ENCODE assay signal across 33 cellular contexts in the genomic region with DNA sequence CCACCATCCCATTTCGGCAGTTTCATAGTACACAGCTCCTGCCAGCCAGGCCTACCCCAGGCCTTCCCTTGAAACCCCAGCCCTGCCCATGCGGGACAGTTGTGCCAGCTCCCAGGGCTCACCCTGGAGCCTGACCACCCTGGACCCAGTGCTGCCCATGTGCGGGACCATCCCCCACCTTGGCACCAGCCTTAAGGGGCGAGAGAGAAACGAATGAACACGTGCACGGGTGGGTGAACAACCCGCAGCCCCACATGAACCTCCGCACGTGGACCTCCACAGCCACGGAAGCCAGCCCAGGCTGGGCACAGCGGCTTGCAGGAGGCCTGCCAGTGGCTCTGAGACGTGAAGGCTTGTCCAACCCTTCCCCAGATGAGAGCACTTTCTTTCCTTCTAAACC.
DNase-seq lines count a peak whose midpoint lies in the region; ATAC-seq and TF ChIP-seq lines count a peak whose summit lies in the region.
"Had no signal": no experiment of that assay in that cellular context is flagged by ENCODE, and none has a peak within 500 bp of the region (broad histone marks: within the 10 kb centered on the region; RNA-seq: fewer than 3 reads in every experiment).

No MANE protein-coding gene starts in this region.

- H3K27me3 Mint-ChIP-seq in activated naive CD4-positive, alpha-beta T cell treated with anti-CD3 and anti-CD28 coated beads for 36 hours (ENCODE audit: low read depth): no peaks in the 10 kb centered on the region
- H3K27me3 Mint-ChIP-seq in progenitor cell of endocrine pancreas (no peaks in the 10 kb centered on the region), glutamatergic neuron (ENCODE audit: unreplicated experiment) (no peaks in the 10 kb centered on the region)
- H3K27me3 Mint-ChIP-seq: activated CD8-positive, alpha-beta T cell treated with anti-CD3 and anti-CD28 coated beads for 36 hours had no signal

- TF ChIP-seq POLR2A in Peyer's patch (IDR thresholded peaks at IDR 0.05): no peak

- CTCF ChIA-PET in activated naive CD4-positive, alpha-beta T cell treated with anti-CD3 and anti-CD28 coated beads for 36 hours (lab: Charles Lee): no interaction called here

- H3K27ac ChIP-seq in Peyer's patch: no peak overlapping the region
- H3K27ac ChIP-seq: A549, adrenal gland, left lung, PC-9, transverse colon had no signal

- H3K9me3 ChIP-seq in Peyer's patch: no peaks in the 10 kb centered on the region
- H3K9me3 ChIP-seq: A549, adrenal gland, HAP-1, left lung, transverse colon had no signal

- peaks cover 0 to 9% (median 4%) of the 10 kb centered on the region in 4 donors for H3K4me1 ChIP-seq in Peyer's patch
- H3K4me1 ChIP-seq: A549, adrenal gland, HAP-1, left lung had no signal

- H3K9me3 Mint-ChIP-seq in activated naive CD4-positive, alpha-beta T cell treated with anti-CD3 and anti-CD28 coated beads for 36 hours: no peaks in the 10 kb centered on the region
- no peaks in the 10 kb centered on the region for H3K9me3 Mint-ChIP-seq in progenitor cell of endocrine pancreas (ENCODE audit: low read depth)
- peaks cover 5% of the 10 kb centered on the region for H3K9me3 Mint-ChIP-seq in glutamatergic neuron (ENCODE audit: unreplicated experiment)
- H3K9me3 Mint-ChIP-seq: activated CD8-positive, alpha-beta T cell treated with anti-CD3 and anti-CD28 coated beads for 36 hours; brain; immature natural killer cell; naive B cell; stimulated activated effector memory CD8-positive, alpha-beta T cell treated with anti-CD3 and anti-CD28 coated beads, Interleukin-12 subunit alpha, Interleukin-12 subunit beta, amount 100 ng/mL, for 72 hours had no signal

- no peaks in the 10 kb centered on the region for H3K27me3 ChIP-seq in Peyer's patch
- H3K27me3 ChIP-seq: adrenal gland, left lung, transverse colon had no signal

- no peak overlapping the region for H3K27ac Mint-ChIP-seq in activated naive CD4-positive, alpha-beta T cell treated with anti-CD3 and anti-CD28 coated beads for 36 hours
- no peak overlapping the region for H3K27ac Mint-ChIP-seq in progenitor cell of endocrine pancreas
- H3K27ac Mint-ChIP-seq in glutamatergic neuron (ENCODE audit: unreplicated experiment): no peak overlapping the region
- H3K27ac Mint-ChIP-seq: activated CD8-positive, alpha-beta T cell treated with anti-CD3 and anti-CD28 coated beads for 36 hours; brain; stimulated activated effector memory CD8-positive, alpha-beta T cell treated with anti-CD3 and anti-CD28 coated beads, Interleukin-12 subunit alpha, Interleukin-12 subunit beta, amount 100 ng/mL, for 72 hours had no signal

- H3K4me3 Mint-ChIP-seq in activated naive CD4-positive, alpha-beta T cell treated with anti-CD3 and anti-CD28 coated beads for 36 hours: no peak overlapping the region
- no peak overlapping the region for H3K4me3 Mint-ChIP-seq in progenitor cell of endocrine pancreas (ENCODE audit: low read depth)
- no peak overlapping the region for H3K4me3 Mint-ChIP-seq in glutamatergic neuron (ENCODE audit: unreplicated experiment)
- H3K4me3 Mint-ChIP-seq: activated CD8-positive, alpha-beta T cell treated with anti-CD3 and anti-CD28 coated beads for 36 hours; brain; immature natural killer cell; naive B cell; stimulated activated effector memory CD8-positive, alpha-beta T cell treated with anti-CD3 and anti-CD28 coated beads, Interleukin-12 subunit alpha, Interleukin-12 subunit beta, amount 100 ng/mL, for 72 hours had no signal

- intact Hi-C loops in activated naive CD4-positive, alpha-beta T cell treated with anti-CD3 and anti-CD28 coated beads for 36 hours (cut with micrococcal nuclease): no loop called here

- ATAC-seq in GM19397 (IDR thresholded peaks at IDR 0.05; ENCODE audit: unreplicated experiment): no peak
- ATAC-seq: A549; activated CD8-positive, alpha-beta T cell treated with anti-CD3 and anti-CD28 coated beads for 36 hours; HepG2; left lung; stimulated activated effector memory CD8-positive, alpha-beta T cell treated with anti-CD3 and anti-CD28 coated beads, Interleukin-12 subunit alpha, Interleukin-12 subunit beta, amount 100 ng/mL, for 72 hours had no signal

- peak; percentile 1 for DNase-seq in activated naive CD4-positive, alpha-beta T cell treated with anti-CD3 and anti-CD28 coated beads for 36 hours
- no peak for DNase-seq in activated naive CD4-positive, alpha-beta T cell (lab: John Stamatoyannopoulos, UW)
- peak in 2 of 3 donors; percentile 3 to 18 for DNase-seq in Peyer's patch
- peak; percentile 40 for DNase-seq in islet precursor cell
- DNase-seq in progenitor cell of endocrine pancreas (ENCODE audit: low spot score, unreplicated experiment): peak; percentile 7
- no peak for DNase-seq in NCI-H2107 treated with DMSO at 0.1 percent for 48 hours (lab: John Stamatoyannopoulos, UW; ENCODE audit: unreplicated experiment)
- no peak for DNase-seq in glutamatergic neuron
- DNase-seq: activated CD8-positive, alpha-beta T cell treated with anti-CD3 and anti-CD28 coated beads for 36 hours; activated gamma-delta T cell treated with Interleukin-2 at 50 U/mL for 16 hours; Calu3; DMS79 treated with DMSO at 0.1 percent for 48 hours; GF-D8; hypothalamus; immature natural killer cell; naive B cell; NCI-H1417 treated with DMSO at 0.1 percent for 48 hours; NCI-H2081; NCI-H226; NCI-H69; nucleus accumbens; PC-9; SHP77; stimulated activated CD4-positive, alpha-beta T cell treated with anti-CD3 and anti-CD28 coated beads, Interleukin-15, amount 100 ng/mL, for 24 hours; stimulated activated CD4-positive, alpha-beta T cell treated with anti-CD3 and anti-CD28 coated beads, Interleukin-4, amount 100 ng/mL, for 4 hours; transverse colon had no signal

- peaks cover 2% of the 10 kb centered on the region for H3K4me1 Mint-ChIP-seq in activated naive CD4-positive, alpha-beta T cell treated with anti-CD3 and anti-CD28 coated beads for 36 hours (ENCODE audit: low read depth)
- H3K4me1 Mint-ChIP-seq in progenitor cell of endocrine pancreas (ENCODE audit: low read depth) (peaks cover 5% of the 10 kb centered on the region), glutamatergic neuron (ENCODE audit: low read depth, unreplicated experiment) (peaks cover 6% of the 10 kb centered on the region)
- H3K4me1 Mint-ChIP-seq: brain had no signal

- TF ChIP-seq CTCF in Peyer's patch (IDR thresholded peaks at IDR 0.05): no peak
- no peak for TF ChIP-seq CTCF in progenitor cell of endocrine pancreas (IDR thresholded peaks at IDR 0.05; ENCODE audit: unreplicated experiment)
- no peak for TF ChIP-seq CTCF in glutamatergic neuron (IDR thresholded peaks at IDR 0.05; ENCODE audit: partially characterized antibody, unreplicated experiment)

- H3K36me3 Mint-ChIP-seq in activated naive CD4-positive, alpha-beta T cell treated with anti-CD3 and anti-CD28 coated beads for 36 hours (ENCODE audit: low read depth): no peaks in the 10 kb centered on the region
- H3K36me3 Mint-ChIP-seq in progenitor cell of endocrine pancreas (ENCODE audit: insufficient read depth) (no peaks in the 10 kb centered on the region), glutamatergic neuron (ENCODE audit: unreplicated experiment) (no peaks in the 10 kb centered on the region)
- H3K36me3 Mint-ChIP-seq: brain, naive B cell had no signal

- H3K36me3 ChIP-seq in Peyer's patch: peaks cover 0 to 42% (median 0%) of the 10 kb centered on the region in 3 donors
- H3K36me3 ChIP-seq: adrenal gland, HAP-1, transverse colon had no signal

- no peak overlapping the region for H3K4me3 ChIP-seq in Peyer's patch
- H3K4me3 ChIP-seq: A549, adrenal gland, HAP-1, left lung, PC-9, transverse colon had no signal

Comparison
In these comparisons a context has a peak if more than half of its experiments do, and no peak if none do; other contexts are left out.
1. DNase-seq: peak in activated naive CD4-positive, alpha-beta T cell treated with anti-CD3 and anti-CD28 coated beads for 36 hours (single experiment), Peyer's patch (2 of 3), islet precursor cell (single experiment) and progenitor cell of endocrine pancreas (single experiment); none in activated naive CD4-positive, alpha-beta T cell (0 of 4), NCI-H2107 treated with DMSO at 0.1 percent for 48 hours (single experiment) and glutamatergic neuron (single experiment).